In genomic region chr7:625376-625971, GRCh38 we compare ENCODE assay signal across 27 cellular contexts.
"Had no signal": no experiment of that assay in that cellular context is flagged by ENCODE, and none has a peak within 500 bp of the region (broad histone marks: within the 10 kb centered on the region; RNA-seq: fewer than 3 reads in every experiment).

No MANE protein-coding gene starts in this region.

- DNase-seq: activated CD4-positive, alpha-beta memory T cell treated with anti-CD3 and anti-CD28 coated beads, Interleukin-2, amount 10 ng/mL, durations not matched to agents 7 days and 5 days; activated CD4-positive, alpha-beta T cell treated with anti-CD3 and anti-CD28 coated beads for 1 hour; activated CD4-positive, alpha-beta T cell treated with anti-CD3 and anti-CD28 coated beads, Interleukin-2, amount 10 ng/mL, durations not matched to agents 7 days and 5 days; activated CD8-positive, alpha-beta memory T cell treated with anti-CD3 and anti-CD28 coated beads, Interleukin-2, amount 50 U/mL, for 48 hours; activated gamma-delta T cell; activated naive CD4-positive, alpha-beta T cell treated with anti-CD3 and anti-CD28 coated beads, Interleukin-2, amount 50 U/mL, for 16 hours; activated T-cell treated with anti-CD3 and anti-CD28 coated beads, Interleukin-2, amount 50 U/mL, for 24 hours; amygdala; caudate nucleus; dermis blood vessel endothelial cell; effector CD4-positive, alpha-beta T cell; gastrocnemius medialis; glutamatergic neuron; islet precursor cell; left cardiac atrium; left ventricle myocardium superior; ovary; stimulated activated CD4-positive, alpha-beta T cell treated with anti-CD3 and anti-CD28 coated beads, Interleukin-15, amount 100 ng/mL, for 24 hours; T-helper 2 cell; tibial artery; upper lobe of right lung had no signal

- H3K27ac Mint-ChIP-seq: activated CD4-positive, alpha-beta memory T cell treated with anti-CD3 and anti-CD28 coated beads, Interleukin-2, amount 10 ng/mL, durations not matched to agents 7 days and 5 days; activated CD4-positive, alpha-beta T cell treated with anti-CD3 and anti-CD28 coated beads, Interleukin-2, amount 10 ng/mL, durations not matched to agents 7 days and 5 days; activated T-cell treated with anti-CD3 and anti-CD28 coated beads, Interleukin-2, amount 50 U/mL, for 24 hours; WTC11 had no signal

- H3K9me3 ChIP-seq: ovary, suprapubic skin had no signal

- H3K27ac ChIP-seq: epithelial cell of prostate, gastrocnemius medialis, ovary, psoas muscle, suprapubic skin, tibial artery, upper lobe of right lung had no signal

- H3K27me3 Mint-ChIP-seq: activated CD4-positive, alpha-beta memory T cell treated with anti-CD3 and anti-CD28 coated beads, Interleukin-2, amount 10 ng/mL, durations not matched to agents 7 days and 5 days; activated CD4-positive, alpha-beta T cell treated with anti-CD3 and anti-CD28 coated beads, Interleukin-2, amount 10 ng/mL, durations not matched to agents 7 days and 5 days; activated T-cell treated with anti-CD3 and anti-CD28 coated beads, Interleukin-2, amount 50 U/mL, for 24 hours had no signal

- H3K27me3 ChIP-seq: gastrocnemius medialis, ovary, suprapubic skin, tibial artery, upper lobe of right lung had no signal

- FAIRE-seq: endometrium had no signal

- H3K4me3 ChIP-seq: gastrocnemius medialis, ovary, psoas muscle, smooth muscle cell, suprapubic skin, tibial artery, upper lobe of right lung had no signal

- ATAC-seq: gastrocnemius medialis, left cardiac atrium, left ventricle myocardium superior, psoas muscle, upper lobe of right lung, WTC11 had no signal

- H3K4me3 Mint-ChIP-seq: activated CD4-positive, alpha-beta memory T cell treated with anti-CD3 and anti-CD28 coated beads, Interleukin-2, amount 10 ng/mL, durations not matched to agents 7 days and 5 days; activated CD4-positive, alpha-beta T cell treated with anti-CD3 and anti-CD28 coated beads, Interleukin-2, amount 10 ng/mL, durations not matched to agents 7 days and 5 days; activated T-cell treated with anti-CD3 and anti-CD28 coated beads, Interleukin-2, amount 50 U/mL, for 24 hours; WTC11 had no signal

- H3K36me3 ChIP-seq: gastrocnemius medialis, ovary, suprapubic skin, tibial artery, upper lobe of right lung had no signal

- H3K4me1 ChIP-seq: gastrocnemius medialis, psoas muscle, tibial artery, upper lobe of right lung had no signal
